Comparison of ENCODE assay signal across 13 cellular contexts in genomic region chr9:97307500-97308163, GRCh38. TPM values are rescaled to one million over a fixed set of nuclear protein-coding genes. Genes with fewer than 3 reads are reported as not detected.
A peak's percentile ranks its signal among the peaks of the same experiment; 100 is the strongest.
DNase-seq lines count a peak whose midpoint lies in the region; ATAC-seq, FAIRE-seq and TF ChIP-seq lines count a peak whose summit lies in the region.
"Had no signal": no experiment of that assay in that cellular context is flagged by ENCODE, and none has a peak within 500 bp of the region (broad histone marks: within the 10 kb centered on the region; RNA-seq: fewer than 3 reads in every experiment).

Gene CCDC180 (plus strand): TSS chr9:97307659. CDS start chr9:97308064, 405 bp downstream.

- H2BK20ac ChIP-seq in H9 (ENCODE audit: low read depth, low read length, poor library complexity, severe bottlenecking), result no peak within 1 kb of the TSS

- no peak within 1 kb of the TSS for H4K8ac ChIP-seq in H9 (replicated peaks; ENCODE audit: insufficient read length, low read depth, low read length)

- no peak for DNase-seq in H9
- DNase-seq in dorsolateral prefrontal cortex, result peak in 1 of 10 donors; percentile 9
- peak; percentile 74 for DNase-seq in kidney
- peak; percentile 11 for DNase-seq in skeletal muscle cell (ENCODE audit: low read depth)
- no peak for DNase-seq in HCEC 1CT
- no peak for DNase-seq in naive thymus-derived CD8-positive, alpha-beta T cell
- DNase-seq: Caco-2; KG1; NCI-H510A treated with DMSO at 0.1 percent for 48 hours; stimulated activated CD4-positive, alpha-beta T cell treated with anti-CD3 and anti-CD28 coated beads, Interleukin-12 subunit alpha, Interleukin-12 subunit beta, amount 100 ng/mL, for 4 hours had no signal

- H3K4me3 ChIP-seq in dorsolateral prefrontal cortex, result peak within 1 kb of the TSS in 58 of 59 donors; percentile 3 to 62 (median 40)
- H3K4me3 ChIP-seq in kidney (ENCODE audit: low read length in 2 of 2), result peak within 1 kb of the TSS; percentile 59 to 72
- peak within 1 kb of the TSS; percentile 32 for H3K4me3 ChIP-seq in skeletal muscle cell (ENCODE audit: low read depth, low read length)

- H3K56ac ChIP-seq in H9 (ENCODE audit: insufficient read length, low read depth, low read length), result no peak within 1 kb of the TSS

- no CpG with 5 or more reads among the region's 42 CpGs for WGBS in H9 (ENCODE audit: extremely low coverage, insufficient read length, low lambda C conversion rate)

- H4K20me1 ChIP-seq in H9 (ENCODE audit: control insufficient read depth, insufficient read depth, insufficient read length), result no peaks in the 10 kb centered on the region

- POLR2A ChIA-PET in naive thymus-derived CD8-positive, alpha-beta T cell (lab: Charles Lee), result no interaction called here

- TF ChIP-seq CTCF in H9 (conservative IDR thresholded peaks at IDR 0.05) (no peak), dorsolateral prefrontal cortex (IDR thresholded peaks at IDR 0.05 in 54 of 56, conservative IDR thresholded peaks at IDR 0.05 in 2 of 56; ENCODE audit: low read depth in 1 of 56, partially characterized antibody in 56 of 56) (no peak), kidney (IDR thresholded peaks at IDR 0.05; ENCODE audit: borderline replicate concordance, extremely low read depth, insufficient read depth) (no peak)

- H3K9me3 Mint-ChIP-seq in H9, result peaks cover 0 to 7% of the 10 kb centered on the region in 2 experiments; a peak in 3 of 5 replicates
- H3K9me3 Mint-ChIP-seq in naive thymus-derived CD8-positive, alpha-beta T cell, result peaks cover 0 to 29% (median 8%) of the 10 kb centered on the region in 9 donors
- H3K9me3 Mint-ChIP-seq: activated naive CD4-positive, alpha-beta T cell treated with anti-CD3 and anti-CD28 coated beads for 36 hours had no signal

- no peak within 1 kb of the TSS for H3K18ac ChIP-seq in H9 (ENCODE audit: insufficient read length, low read depth, low read length)

- H3K23ac ChIP-seq in H9 (ENCODE audit: insufficient read length, low read depth, low read length), result no peak within 1 kb of the TSS

- H3K9ac ChIP-seq in H9 (ENCODE audit: extremely low read depth, insufficient read length, low read length) (no peak within 1 kb of the TSS), kidney (ENCODE audit: low read length in 2 of 2) (peak within 1 kb of the TSS; percentile 37 to 49)

- no peaks in the 10 kb centered on the region for H3K23me2 ChIP-seq in H9 (ENCODE audit: insufficient read length, low read depth, low read length, poor library complexity, severe bottlenecking)

- H3K27me3 Mint-ChIP-seq in H9 (ENCODE audit: low read depth), result 0 out of 2 replicates have a peak, but pooled peaks cover 1% of the 10 kb centered on the region
- peaks cover 0 to 11% (median 7%) of the 10 kb centered on the region in 5 donors for H3K27me3 Mint-ChIP-seq in naive thymus-derived CD8-positive, alpha-beta T cell

- no peaks in the 10 kb centered on the region for H3K27me3 ChIP-seq in H9 (ENCODE audit: insufficient read depth, low read length)
- H3K27me3 ChIP-seq in dorsolateral prefrontal cortex, result no peaks in the 10 kb centered on the region

- H3K4ac ChIP-seq in H9 (ENCODE audit: low read depth, low read length), result no peak within 1 kb of the TSS

- H3K79me2 ChIP-seq in H9 (ENCODE audit: insufficient read depth, low read length), result no peaks in the 10 kb centered on the region

- FAIRE-seq in kidney (lab: Jason Lieb, UNC), result no peak

- H3T11ph ChIP-seq in H9 (ENCODE audit: low read length), result no peak within 1 kb of the TSS

- peak within 1 kb of the TSS in 1 of 2 experiments; percentile 32; a peak in 1 of 5 replicates for H3K4me3 Mint-ChIP-seq in H9
- no peak within 1 kb of the TSS for H3K4me3 Mint-ChIP-seq in naive thymus-derived CD8-positive, alpha-beta T cell
- H3K4me3 Mint-ChIP-seq: activated naive CD4-positive, alpha-beta T cell treated with anti-CD3 and anti-CD28 coated beads for 36 hours had no signal

- peaks cover 2 to 27% (median 2%) of the 10 kb centered on the region in 3 experiments; a peak in 4 of 7 replicates for H3K36me3 Mint-ChIP-seq in H9 (ENCODE audit: insufficient read depth in 1 of 3, low read depth in 3 of 3)
- H3K36me3 Mint-ChIP-seq in naive thymus-derived CD8-positive, alpha-beta T cell, result peaks cover 15 to 16% (median 15%) of the 10 kb centered on the region in 3 donors

- H2AK5ac ChIP-seq in H9 (ENCODE audit: insufficient read length, low read length), result no peak within 1 kb of the TSS

- peak within 1 kb of the TSS; percentile 66 for H2AFZ ChIP-seq in H9 (ENCODE audit: low read length)

- peak within 1 kb of the TSS; percentile 76 to 89 (median 85); a peak in 3 of 7 replicates for H3K27ac Mint-ChIP-seq in H9
- no peak within 1 kb of the TSS for H3K27ac Mint-ChIP-seq in naive thymus-derived CD8-positive, alpha-beta T cell
- H3K27ac Mint-ChIP-seq: activated naive CD4-positive, alpha-beta T cell treated with anti-CD3 and anti-CD28 coated beads for 36 hours had no signal

- no peak within 1 kb of the TSS for H2BK15ac ChIP-seq in H9 (ENCODE audit: low read depth, low read length)

- no peak for ATAC-seq in activated CD4-positive, CD25-positive, alpha-beta regulatory T cell treated with anti-CD3 and anti-CD28 coated beads, Interleukin-2, amount 50 U/mL, for 24 hours
- no peak for ATAC-seq in naive thymus-derived CD8-positive, alpha-beta T cell
- no peak for ATAC-seq in GM18511 (IDR thresholded peaks at IDR 0.05; ENCODE audit: unreplicated experiment)

- no peaks in the 10 kb centered on the region for H3K79me1 ChIP-seq in H9 (ENCODE audit: insufficient read depth, low read depth, low read length, poor library complexity, severe bottlenecking)

- H4K91ac ChIP-seq in H9 (ENCODE audit: insufficient read length, low read depth, low read length), result no peak within 1 kb of the TSS

- H3K36me3 ChIP-seq in kidney (ENCODE audit: control insufficient read depth in 1 of 2, insufficient read depth in 2 of 2, low read length in 2 of 2), result peaks cover 0 to 5% of the 10 kb centered on the region in 2 donors

- no peak within 1 kb of the TSS for H2BK5ac ChIP-seq in H9 (ENCODE audit: insufficient read length, low read length)

- H3K4me1 Mint-ChIP-seq in H9, result peaks cover 7 to 11% of the 10 kb centered on the region in 2 experiments
- H3K4me1 Mint-ChIP-seq in naive thymus-derived CD8-positive, alpha-beta T cell, result no peaks in the 10 kb centered on the region

- H3K27ac ChIP-seq in H9 (ENCODE audit: insufficient read length, low read depth, low read length) (no peak within 1 kb of the TSS), dorsolateral prefrontal cortex (no peak within 1 kb of the TSS), kidney (ENCODE audit: low read depth in 2 of 2, low read length in 2 of 2) (no peak within 1 kb of the TSS)

- H3K4me1 ChIP-seq in H9 (ENCODE audit: insufficient read depth, low read length) (no peaks in the 10 kb centered on the region), kidney (ENCODE audit: control insufficient read depth in 1 of 2, insufficient read depth in 1 of 2, low read depth in 1 of 2, low read length in 2 of 2) (peaks cover 3 to 11% of the 10 kb centered on the region in 2 donors)

- no peak within 1 kb of the TSS for H3K4me2 ChIP-seq in H9 (ENCODE audit: insufficient read depth, insufficient read length, low read length)

- H2BK120ac ChIP-seq in H9 (ENCODE audit: low read depth, low read length, poor library complexity, severe bottlenecking), result no peak within 1 kb of the TSS

- intact Hi-C loops in dorsolateral prefrontal cortex (cut with DNase I) (no loop called here), kidney (cut with DNase I) (no loop called here)

- no peak within 1 kb of the TSS for H4K5ac ChIP-seq in H9 (ENCODE audit: insufficient read length, low read depth, low read length)

- H3K9me3 ChIP-seq in H9 (ENCODE audit: control insufficient read depth, low read depth, low read length) (no peaks in the 10 kb centered on the region), kidney (ENCODE audit: control insufficient read depth in 1 of 2, low read length in 2 of 2) (no peaks in the 10 kb centered on the region)
- H3K9me3 ChIP-seq: Caco-2 had no signal

- H2BK12ac ChIP-seq in H9 (ENCODE audit: insufficient read length, low read depth, low read length), result no peak within 1 kb of the TSS

- no peak within 1 kb of the TSS for H3K14ac ChIP-seq in H9 (ENCODE audit: insufficient read depth, low read length)

RNA-seq across cellular contexts. Expression of gene CCDC180, which starts in this region (rescaled TPM):
- total RNA-seq in H9 (2021), result 5.9 and 6.1 TPM in 2 replicates
- 10 to 100 TPM in 119 of 120 experiments, 1 to 10 TPM in 1; 9.9 to 49.2 (median 22.1) TPM for total RNA-seq in dorsolateral prefrontal cortex
- total RNA-seq in kidney, result 8.8 TPM
- polyA plus RNA-seq in kidney (ENCODE audit: insufficient read depth, low read depth, low replicate concordance), result 3.8 TPM
- total RNA-seq in naive thymus-derived CD8-positive, alpha-beta T cell, result 10 to 100 TPM; 12.5 to 17.8 TPM
- polyA plus RNA-seq in naive thymus-derived CD8-positive, alpha-beta T cell, result under 1 TPM in 2 of 3 donors, not detected in 1; 0.10 to 0.36 TPM

Comparison
In these comparisons a context has a peak if more than half of its experiments do, and no peak if none do; other contexts are left out.
1. DNase-seq: peak in kidney (single experiment) and skeletal muscle cell (single experiment); none in H9 (single experiment), HCEC 1CT (single experiment) and naive thymus-derived CD8-positive, alpha-beta T cell (0 of 10).
2. H3K27ac Mint-ChIP-seq: peak in H9 (3 of 3); none in naive thymus-derived CD8-positive, alpha-beta T cell (0 of 10).
3. Peak in every context shown above with its lines, with median percentiles within 50 percentile points of each other: H3K4me3 ChIP-seq.